In the genomic region with DNA sequence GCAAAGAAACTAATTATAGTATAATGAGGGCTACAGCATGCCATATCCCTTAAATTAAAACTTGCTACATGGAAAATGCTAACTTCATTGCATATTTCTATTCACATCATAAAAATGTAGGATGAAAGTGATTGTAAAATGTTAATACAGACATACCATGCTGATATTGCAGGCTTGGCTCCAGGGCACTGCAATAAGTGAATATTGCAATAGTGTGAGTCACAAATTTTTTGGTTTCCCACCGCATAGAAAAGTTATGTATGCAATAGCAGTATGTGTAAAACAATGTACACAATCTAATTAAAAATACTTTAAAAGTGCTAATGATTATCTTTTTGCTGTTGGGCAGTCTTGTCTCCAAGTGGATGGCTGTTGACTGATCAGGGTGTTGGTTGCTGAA, we compare ENCODE assay signal across 19 cellular contexts.
"Had no signal": no experiment of that assay in that cellular context is flagged by ENCODE, and none has a peak within 500 bp of the region (broad histone marks: within the 10 kb centered on the region; RNA-seq: fewer than 3 reads in every experiment).

No MANE protein-coding gene starts in this region.

- H3K9me3 ChIP-seq: gastrocnemius medialis, left ventricle myocardium inferior, neutrophil, testis, transverse colon had no signal

- H3K27ac ChIP-seq: dorsolateral prefrontal cortex, gastrocnemius medialis, left ventricle myocardium inferior, neutrophil, testis, transverse colon had no signal

- H3K4me1 ChIP-seq: gastrocnemius medialis, left ventricle myocardium inferior, testis, transverse colon had no signal

- DNase-seq: cortex of kidney; dorsolateral prefrontal cortex; effector CD8-positive, alpha-beta T cell; gastrocnemius medialis; immature natural killer cell; kidney; left cardiac atrium; left ventricle myocardium inferior; naive thymus-derived CD4-positive, alpha-beta T cell; nephron progenitor cell; posterior cingulate gyrus; stimulated activated CD4-positive, alpha-beta T cell treated with anti-CD3 and anti-CD28 coated beads, Interleukin-2, amount 100 ng/mL, for 24 hours; stimulated activated CD4-positive, alpha-beta T cell treated with anti-CD3 and anti-CD28 coated beads, Interleukin-4, amount 100 ng/mL, for 4 hours; stimulated activated naive B cell treated with anti-CD40 and anti-IgM and Interleukin-4, amounts not matched to agents 10 μg/mL and 1 μg/mL and 100 μg/mL, for 72 hours; stimulated activated naive CD8-positive, alpha-beta T cell treated with anti-CD3 and anti-CD28 coated beads, Interleukin-15, amount 100 ng/mL, for 72 hours; testis; transverse colon had no signal

- H3K4me3 ChIP-seq: dorsolateral prefrontal cortex, gastrocnemius medialis, left ventricle myocardium inferior, lung, testis, transverse colon had no signal

- H3K36me3 ChIP-seq: gastrocnemius medialis, left ventricle myocardium inferior, neutrophil, transverse colon had no signal

- H3K27me3 ChIP-seq: gastrocnemius medialis, neutrophil, testis, transverse colon had no signal
